Comparison of ENCODE assay signal across 1 cellular context in the genomic region with DNA sequence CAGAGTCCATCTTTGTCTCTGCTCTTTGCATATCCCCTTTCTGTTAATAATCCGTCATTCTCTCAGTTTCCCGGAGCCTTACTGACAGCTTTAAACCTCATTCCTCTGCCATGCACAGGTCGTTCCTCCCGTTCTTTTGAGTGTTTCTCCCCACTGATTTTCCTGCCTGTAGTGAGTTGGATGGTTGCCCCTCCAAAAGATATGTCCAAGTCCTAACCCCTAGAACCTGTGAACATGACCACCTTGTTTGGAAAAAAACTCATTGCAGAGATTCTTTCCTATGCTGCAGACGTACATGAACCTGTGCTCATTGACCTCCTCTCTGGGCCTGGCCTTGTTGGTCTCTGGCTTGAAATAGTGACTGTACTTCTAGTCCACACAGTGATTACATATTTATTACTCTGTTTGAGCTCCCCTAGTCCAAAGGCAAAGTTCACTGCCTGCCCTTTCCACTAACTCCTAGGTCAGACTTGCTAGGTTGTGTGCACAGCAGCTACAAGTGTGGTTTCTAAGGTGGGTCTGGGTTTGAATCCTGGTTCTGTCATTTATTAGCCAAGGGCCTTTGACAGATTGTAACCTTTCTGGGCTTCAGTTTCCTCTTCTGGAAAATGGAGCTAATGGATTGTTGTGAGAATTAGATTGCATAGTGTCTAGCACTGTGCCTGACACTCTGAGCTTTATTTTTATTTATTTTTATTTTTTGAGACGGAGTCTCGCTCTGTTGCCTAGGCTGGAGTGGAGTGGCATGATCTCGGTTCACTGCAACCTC.
A peak's percentile ranks its signal among the peaks of the same experiment; 100 is the strongest.
TF ChIP-seq lines count a peak whose summit lies in the region.

No MANE protein-coding gene starts in this region.

TF ChIP-seq in HepG2, 621 proteins besides CTCF, POLR2A, EP300 and RAD21 (continues in another document):
- TF ChIP-seq JARID2 (CRISPR knock-in tag; IDR thresholded peaks at IDR 0.05; ENCODE audit: insufficient replicate concordance) (peak; percentile 62), SIX1 (CRISPR knock-in tag; IDR thresholded peaks at IDR 0.05; ENCODE audit: borderline replicate concordance) (peak; percentile 35; the same call in 1 of the 2 replicates), POLR2AphosphoS2 (IDR thresholded peaks at IDR 0.05; ENCODE audit: low read depth, low read length) (no peak), ZNF674 (CRISPR knock-in tag; IDR thresholded peaks at IDR 0.05; ENCODE audit: low read depth) (no peak), ZNF891 (CRISPR knock-in tag; IDR thresholded peaks at IDR 0.05) (no peak), PRMT3 (CRISPR knock-in tag; IDR thresholded peaks at IDR 0.05; ENCODE audit: borderline replicate concordance, low read depth) (no peak), ZNF274 (CRISPR knock-in tag; IDR thresholded peaks at IDR 0.05) (no peak), ZNF296 (CRISPR knock-in tag; conservative IDR thresholded peaks at IDR 0.05) (no peak), ZNF441 (CRISPR knock-in tag; IDR thresholded peaks at IDR 0.05; ENCODE audit: borderline replicate concordance) (peak; percentile 78; the same call in 1 of the 2 replicates), HOXD1 (CRISPR knock-in tag; IDR thresholded peaks at IDR 0.05) (no peak), ATF1 (CRISPR knock-in tag; IDR thresholded peaks at IDR 0.05) (0 out of 2 replicates have a peak, but pooled peaks have one; percentile 19), ZNF264 (CRISPR knock-in tag; IDR thresholded peaks at IDR 0.05) (peak; percentile 93), RXRB (CRISPR knock-in tag; IDR thresholded peaks at IDR 0.05; ENCODE audit: borderline replicate concordance) (peak; percentile 89), ZSCAN21 (CRISPR knock-in tag; IDR thresholded peaks at IDR 0.05; ENCODE audit: borderline replicate concordance) (0 out of 2 replicates have a peak, but pooled peaks have one; percentile 22), ZNF549 (CRISPR knock-in tag; IDR thresholded peaks at IDR 0.05) (no peak), ZNF782 (CRISPR knock-in tag; IDR thresholded peaks at IDR 0.05; ENCODE audit: borderline replicate concordance) (no peak), ZFP36L1 (CRISPR knock-in tag; IDR thresholded peaks at IDR 0.05) (no peak), RORA (CRISPR knock-in tag; IDR thresholded peaks at IDR 0.05) (no peak), XBP1 (CRISPR knock-in tag; IDR thresholded peaks at IDR 0.05) (no peak), SKI (IDR thresholded peaks at IDR 0.05; ENCODE audit: partially characterized antibody) (peak; percentile 87), CHD4 (IDR thresholded peaks at IDR 0.05; ENCODE audit: borderline replicate concordance, low read length) (peak; percentile 94), SMAD3 (CRISPR knock-in tag; IDR thresholded peaks at IDR 0.05) (0 out of 2 replicates have a peak, but pooled peaks have one; percentile 29), MYC (CRISPR knock-in tag; IDR thresholded peaks at IDR 0.05; ENCODE audit: borderline replicate concordance) (no peak), FOXK1 (CRISPR knock-in tag; IDR thresholded peaks at IDR 0.05; ENCODE audit: borderline replicate concordance, low read depth) (peak; percentile 50; the same call in 1 of the 2 replicates), PLRG1 (conservative IDR thresholded peaks at IDR 0.05) (no peak), ZNF550 (CRISPR knock-in tag; IDR thresholded peaks at IDR 0.05; ENCODE audit: borderline replicate concordance) (no peak), HOXA5 (CRISPR knock-in tag; IDR thresholded peaks at IDR 0.05) (peak; percentile 71; the same call in 1 of the 2 replicates), CENPT (CRISPR knock-in tag; IDR thresholded peaks at IDR 0.05; ENCODE audit: low read depth) (no peak), MAFK (conservative IDR thresholded peaks at IDR 0.05 in 1 of 2, IDR thresholded peaks at IDR 0.05 in 1 of 2; ENCODE audit: low read length in 2 of 2) (peak in 1 of 2 experiments; percentile 83; a peak in 2 of 4 replicates), ZNF343 (CRISPR knock-in tag; IDR thresholded peaks at IDR 0.05) (0 out of 2 replicates have a peak, but pooled peaks have one; percentile 30), ZNF253 (CRISPR knock-in tag; IDR thresholded peaks at IDR 0.05; ENCODE audit: borderline replicate concordance) (no peak)
- TF ChIP-seq, protein P1, sequence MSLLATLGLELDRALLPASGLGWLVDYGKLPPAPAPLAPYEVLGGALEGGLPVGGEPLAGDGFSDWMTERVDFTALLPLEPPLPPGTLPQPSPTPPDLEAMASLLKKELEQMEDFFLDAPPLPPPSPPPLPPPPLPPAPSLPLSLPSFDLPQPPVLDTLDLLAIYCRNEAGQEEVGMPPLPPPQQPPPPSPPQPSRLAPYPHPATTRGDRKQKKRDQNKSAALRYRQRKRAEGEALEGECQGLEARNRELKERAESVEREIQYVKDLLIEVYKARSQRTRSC (CRISPR knock-in tag; IDR thresholded peaks at IDR 0.05; ENCODE audit: low read depth) = peak; percentile 42; the same call in 1 of the 2 replicates
- TF ChIP-seq, protein P2, sequence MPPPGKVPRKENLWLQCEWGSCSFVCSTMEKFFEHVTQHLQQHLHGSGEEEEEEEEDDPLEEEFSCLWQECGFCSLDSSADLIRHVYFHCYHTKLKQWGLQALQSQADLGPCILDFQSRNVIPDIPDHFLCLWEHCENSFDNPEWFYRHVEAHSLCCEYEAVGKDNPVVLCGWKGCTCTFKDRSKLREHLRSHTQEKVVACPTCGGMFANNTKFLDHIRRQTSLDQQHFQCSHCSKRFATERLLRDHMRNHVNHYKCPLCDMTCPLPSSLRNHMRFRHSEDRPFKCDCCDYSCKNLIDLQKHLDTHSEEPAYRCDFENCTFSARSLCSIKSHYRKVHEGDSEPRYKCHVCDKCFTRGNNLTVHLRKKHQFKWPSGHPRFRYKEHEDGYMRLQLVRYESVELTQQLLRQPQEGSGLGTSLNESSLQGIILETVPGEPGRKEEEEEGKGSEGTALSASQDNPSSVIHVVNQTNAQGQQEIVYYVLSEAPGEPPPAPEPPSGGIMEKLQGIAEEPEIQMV (CRISPR knock-in tag; IDR thresholded peaks at IDR 0.05; ENCODE audit: low read depth) = peak; percentile 43; the same call in 1 of the 2 replicates
- TF ChIP-seq, protein P3, sequence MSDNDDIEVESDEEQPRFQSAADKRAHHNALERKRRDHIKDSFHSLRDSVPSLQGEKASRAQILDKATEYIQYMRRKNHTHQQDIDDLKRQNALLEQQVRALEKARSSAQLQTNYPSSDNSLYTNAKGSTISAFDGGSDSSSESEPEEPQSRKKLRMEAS (IDR thresholded peaks at IDR 0.05) = peak; percentile 44; the same call in 1 of the 2 replicates
- TF ChIP-seq, protein P4, sequence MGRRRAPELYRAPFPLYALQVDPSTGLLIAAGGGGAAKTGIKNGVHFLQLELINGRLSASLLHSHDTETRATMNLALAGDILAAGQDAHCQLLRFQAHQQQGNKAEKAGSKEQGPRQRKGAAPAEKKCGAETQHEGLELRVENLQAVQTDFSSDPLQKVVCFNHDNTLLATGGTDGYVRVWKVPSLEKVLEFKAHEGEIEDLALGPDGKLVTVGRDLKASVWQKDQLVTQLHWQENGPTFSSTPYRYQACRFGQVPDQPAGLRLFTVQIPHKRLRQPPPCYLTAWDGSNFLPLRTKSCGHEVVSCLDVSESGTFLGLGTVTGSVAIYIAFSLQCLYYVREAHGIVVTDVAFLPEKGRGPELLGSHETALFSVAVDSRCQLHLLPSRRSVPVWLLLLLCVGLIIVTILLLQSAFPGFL (CRISPR knock-in tag; IDR thresholded peaks at IDR 0.05) = no peak
- TF ChIP-seq, protein P5, sequence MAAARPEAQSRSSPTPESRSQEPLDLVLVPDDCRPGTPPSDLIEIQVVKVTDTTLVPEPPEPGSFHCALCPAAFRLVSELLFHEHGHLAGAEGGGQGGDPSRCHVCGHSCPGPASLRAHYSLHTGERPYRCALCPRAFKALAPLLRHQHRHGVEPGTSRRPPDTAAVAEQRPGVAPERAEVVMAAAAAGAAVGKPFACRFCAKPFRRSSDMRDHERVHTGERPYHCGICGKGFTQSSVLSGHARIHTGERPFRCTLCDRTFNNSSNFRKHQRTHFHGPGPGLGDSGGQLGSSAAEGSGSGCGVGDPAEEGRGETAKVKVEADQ (CRISPR knock-in tag; IDR thresholded peaks at IDR 0.05; ENCODE audit: borderline replicate concordance) = peak; percentile 52; the same call in 1 of the 2 replicates
- TF ChIP-seq, protein P6, sequence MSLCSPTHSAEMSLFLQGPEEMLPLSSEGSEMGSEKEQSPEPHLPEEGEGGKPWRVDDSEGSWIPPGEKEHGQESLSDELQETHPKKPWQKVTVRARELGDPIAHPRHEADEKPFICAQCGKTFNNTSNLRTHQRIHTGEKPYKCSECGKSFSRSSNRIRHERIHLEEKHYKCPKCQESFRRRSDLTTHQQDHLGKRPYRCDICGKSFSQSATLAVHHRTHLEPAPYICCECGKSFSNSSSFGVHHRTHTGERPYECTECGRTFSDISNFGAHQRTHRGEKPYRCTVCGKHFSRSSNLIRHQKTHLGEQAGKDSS (CRISPR knock-in tag; IDR thresholded peaks at IDR 0.05; ENCODE audit: borderline replicate concordance, low read depth) = peak; percentile 66; the same call in 1 of the 2 replicates
- TF ChIP-seq, protein P7, sequence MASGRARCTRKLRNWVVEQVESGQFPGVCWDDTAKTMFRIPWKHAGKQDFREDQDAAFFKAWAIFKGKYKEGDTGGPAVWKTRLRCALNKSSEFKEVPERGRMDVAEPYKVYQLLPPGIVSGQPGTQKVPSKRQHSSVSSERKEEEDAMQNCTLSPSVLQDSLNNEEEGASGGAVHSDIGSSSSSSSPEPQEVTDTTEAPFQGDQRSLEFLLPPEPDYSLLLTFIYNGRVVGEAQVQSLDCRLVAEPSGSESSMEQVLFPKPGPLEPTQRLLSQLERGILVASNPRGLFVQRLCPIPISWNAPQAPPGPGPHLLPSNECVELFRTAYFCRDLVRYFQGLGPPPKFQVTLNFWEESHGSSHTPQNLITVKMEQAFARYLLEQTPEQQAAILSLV (CRISPR knock-in tag; IDR thresholded peaks at IDR 0.05; ENCODE audit: borderline replicate concordance) = 0 out of 2 replicates have a peak, but pooled peaks have one; percentile 33
- TF ChIP-seq, protein P8, sequence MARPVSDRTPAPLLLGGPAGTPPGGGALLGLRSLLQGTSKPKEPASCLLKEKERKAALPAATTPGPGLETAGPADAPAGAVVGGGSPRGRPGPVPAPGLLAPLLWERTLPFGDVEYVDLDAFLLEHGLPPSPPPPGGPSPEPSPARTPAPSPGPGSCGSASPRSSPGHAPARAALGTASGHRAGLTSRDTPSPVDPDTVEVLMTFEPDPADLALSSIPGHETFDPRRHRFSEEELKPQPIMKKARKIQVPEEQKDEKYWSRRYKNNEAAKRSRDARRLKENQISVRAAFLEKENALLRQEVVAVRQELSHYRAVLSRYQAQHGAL (CRISPR knock-in tag; IDR thresholded peaks at IDR 0.05; ENCODE audit: not compliant biosample characterization) = no peak
- TF ChIP-seq, protein P9, sequence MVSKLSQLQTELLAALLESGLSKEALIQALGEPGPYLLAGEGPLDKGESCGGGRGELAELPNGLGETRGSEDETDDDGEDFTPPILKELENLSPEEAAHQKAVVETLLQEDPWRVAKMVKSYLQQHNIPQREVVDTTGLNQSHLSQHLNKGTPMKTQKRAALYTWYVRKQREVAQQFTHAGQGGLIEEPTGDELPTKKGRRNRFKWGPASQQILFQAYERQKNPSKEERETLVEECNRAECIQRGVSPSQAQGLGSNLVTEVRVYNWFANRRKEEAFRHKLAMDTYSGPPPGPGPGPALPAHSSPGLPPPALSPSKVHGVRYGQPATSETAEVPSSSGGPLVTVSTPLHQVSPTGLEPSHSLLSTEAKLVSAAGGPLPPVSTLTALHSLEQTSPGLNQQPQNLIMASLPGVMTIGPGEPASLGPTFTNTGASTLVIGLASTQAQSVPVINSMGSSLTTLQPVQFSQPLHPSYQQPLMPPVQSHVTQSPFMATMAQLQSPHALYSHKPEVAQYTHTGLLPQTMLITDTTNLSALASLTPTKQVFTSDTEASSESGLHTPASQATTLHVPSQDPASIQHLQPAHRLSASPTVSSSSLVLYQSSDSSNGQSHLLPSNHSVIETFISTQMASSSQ (IDR thresholded peaks at IDR 0.05; ENCODE audit: low read depth) = 0 out of 2 replicates have a peak, but pooled peaks have one; percentile 46
- TF ChIP-seq, protein P9 (CRISPR knock-in tag; IDR thresholded peaks at IDR 0.05; ENCODE audit: borderline replicate concordance) = peak; percentile 84; the same call in 1 of the 2 replicates
- TF ChIP-seq, protein P10, sequence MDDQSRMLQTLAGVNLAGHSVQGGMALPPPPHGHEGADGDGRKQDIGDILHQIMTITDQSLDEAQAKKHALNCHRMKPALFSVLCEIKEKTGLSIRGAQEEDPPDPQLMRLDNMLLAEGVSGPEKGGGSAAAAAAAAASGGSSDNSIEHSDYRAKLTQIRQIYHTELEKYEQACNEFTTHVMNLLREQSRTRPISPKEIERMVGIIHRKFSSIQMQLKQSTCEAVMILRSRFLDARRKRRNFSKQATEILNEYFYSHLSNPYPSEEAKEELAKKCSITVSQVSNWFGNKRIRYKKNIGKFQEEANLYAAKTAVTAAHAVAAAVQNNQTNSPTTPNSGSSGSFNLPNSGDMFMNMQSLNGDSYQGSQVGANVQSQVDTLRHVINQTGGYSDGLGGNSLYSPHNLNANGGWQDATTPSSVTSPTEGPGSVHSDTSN (CRISPR knock-in tag; IDR thresholded peaks at IDR 0.05; ENCODE audit: borderline replicate concordance) = no peak
- TF ChIP-seq, protein P11, sequence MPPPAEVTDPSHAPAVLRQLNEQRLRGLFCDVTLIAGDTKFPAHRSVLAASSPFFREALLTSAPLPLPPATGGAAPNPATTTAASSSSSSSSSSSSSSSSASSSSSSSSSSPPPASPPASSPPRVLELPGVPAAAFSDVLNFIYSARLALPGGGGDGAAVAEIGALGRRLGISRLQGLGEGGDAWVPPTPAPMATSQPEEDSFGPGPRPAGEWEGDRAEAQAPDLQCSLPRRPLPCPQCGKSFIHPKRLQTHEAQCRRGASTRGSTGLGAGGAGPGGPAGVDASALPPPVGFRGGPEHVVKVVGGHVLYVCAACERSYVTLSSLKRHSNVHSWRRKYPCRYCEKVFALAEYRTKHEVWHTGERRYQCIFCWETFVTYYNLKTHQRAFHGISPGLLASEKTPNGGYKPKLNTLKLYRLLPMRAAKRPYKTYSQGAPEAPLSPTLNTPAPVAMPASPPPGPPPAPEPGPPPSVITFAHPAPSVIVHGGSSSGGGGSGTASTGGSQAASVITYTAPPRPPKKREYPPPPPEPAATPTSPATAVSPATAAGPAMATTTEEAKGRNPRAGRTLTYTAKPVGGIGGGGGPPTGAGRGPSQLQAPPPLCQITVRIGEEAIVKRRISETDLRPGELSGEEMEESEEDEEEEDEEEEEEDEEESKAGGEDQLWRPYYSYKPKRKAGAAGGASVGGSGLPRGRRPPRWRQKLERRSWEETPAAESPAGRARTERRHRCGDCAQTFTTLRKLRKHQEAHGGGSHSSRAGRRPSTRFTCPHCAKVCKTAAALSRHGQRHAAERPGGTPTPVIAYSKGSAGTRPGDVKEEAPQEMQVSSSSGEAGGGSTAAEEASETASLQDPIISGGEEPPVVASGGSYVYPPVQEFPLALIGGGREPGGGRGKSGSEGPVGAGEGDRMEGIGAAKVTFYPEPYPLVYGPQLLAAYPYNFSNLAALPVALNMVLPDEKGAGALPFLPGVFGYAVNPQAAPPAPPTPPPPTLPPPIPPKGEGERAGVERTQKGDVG (CRISPR knock-in tag; IDR thresholded peaks at IDR 0.05; ENCODE audit: borderline replicate concordance) = no peak
